In the genomic region with DNA sequence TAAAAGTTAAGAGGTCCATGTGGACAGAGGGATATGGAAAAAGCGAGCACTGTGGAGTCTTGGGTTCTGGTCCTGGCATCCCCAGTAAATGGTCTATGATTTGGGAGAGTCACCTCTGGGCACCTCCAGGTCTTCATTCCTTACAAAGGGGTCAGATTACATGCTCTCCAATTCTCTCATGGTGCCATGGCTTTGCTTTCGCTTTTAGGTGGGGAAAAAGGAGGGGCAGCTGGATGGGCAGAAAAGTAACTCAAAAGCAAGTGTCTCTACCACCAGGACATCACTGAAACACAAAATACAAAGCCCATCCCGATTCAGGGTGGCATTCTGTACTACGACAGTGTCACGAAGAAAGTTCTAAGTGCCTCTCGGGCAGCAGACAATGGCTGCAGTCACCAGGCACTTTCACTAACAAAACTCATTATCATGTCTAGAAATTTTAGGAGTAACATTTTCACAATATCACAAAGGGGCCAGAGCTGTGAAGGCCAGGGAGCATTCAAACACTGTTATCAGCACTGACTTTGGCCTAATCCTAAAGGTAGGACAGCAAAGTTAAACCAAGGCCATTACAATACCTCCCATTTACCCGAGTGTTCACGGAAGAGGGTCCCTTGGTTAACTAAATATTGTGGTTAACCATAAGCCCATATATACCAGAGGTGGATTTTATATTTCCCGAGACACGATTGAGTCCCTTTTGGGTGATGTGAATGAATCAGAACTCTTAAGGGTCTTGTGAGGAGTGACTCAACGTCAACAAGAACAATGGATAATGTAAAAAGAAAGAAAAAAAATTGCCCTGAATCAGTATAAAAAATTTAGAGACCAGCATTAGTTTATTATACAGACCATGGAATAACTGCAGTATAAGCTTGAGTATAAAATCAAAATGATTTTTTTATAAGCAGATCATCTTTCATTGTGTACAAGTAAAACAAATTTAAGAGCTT, we compare ENCODE assay signal across 9 cellular contexts. TPM values are rescaled to one million over a fixed set of nuclear protein-coding genes. Genes with fewer than 3 reads are reported as not detected.
A peak's percentile ranks its signal among the peaks of the same experiment; 100 is the strongest.
DNase-seq lines count a peak whose midpoint lies in the region; ATAC-seq and TF ChIP-seq lines count a peak whose summit lies in the region.
"Had no signal": no experiment of that assay in that cellular context is flagged by ENCODE, and none has a peak within 500 bp of the region (broad histone marks: within the 10 kb centered on the region; RNA-seq: fewer than 3 reads in every experiment).

No MANE protein-coding gene starts in this region.

- peaks cover 62% of the 10 kb centered on the region for H4K20me1 ChIP-seq in DND-41 (ENCODE audit: insufficient read depth, low read length)

- H3K27me3 ChIP-seq in DND-41 (ENCODE audit: insufficient read depth, low read length, poor library complexity) (no peaks in the 10 kb centered on the region), psoas muscle (ENCODE audit: insufficient read depth in 3 of 3, low read length in 2 of 3) (no peaks in the 10 kb centered on the region)

- H3K9ac ChIP-seq in DND-41 (ENCODE audit: low read depth, low read length): peak overlapping the region; percentile 84

- intact Hi-C loops in psoas muscle (cut with DNase I): no loop called here

- H3K4me1 Mint-ChIP-seq in T-helper 17 cell: peaks cover 46% of the 10 kb centered on the region

- H3K36me3 Mint-ChIP-seq in T-helper 17 cell (ENCODE audit: low read depth): no peaks in the 10 kb centered on the region

- peak; percentile 51 for DNase-seq in DND-41
- no peak for DNase-seq in T-helper 17 cell
- peak; percentile 84 for DNase-seq in foreskin melanocyte
- no peak for DNase-seq in psoas muscle
- DNase-seq in EL: no peak
- no peak for DNase-seq in SIG-M5 treated with dmso at 0.1 percent for 504 hours (lab: John Stamatoyannopoulos, UW; ENCODE audit: unreplicated experiment)
- no peak for DNase-seq in NK-92 treated with Interleukin-12 subunit alpha and Interleukin-12 subunit beta, amount 100 ng/mL, for 24 hours (lab: John Stamatoyannopoulos, UW)
- no peak for DNase-seq in occipital lobe (lab: John Stamatoyannopoulos, UW)
- DNase-seq: NCI-H187 had no signal

- TF ChIP-seq CTCF in DND-41 (IDR thresholded peaks at IDR 0.05; ENCODE audit: borderline replicate concordance, extremely low read depth, low read length, poor library complexity, severe bottlenecking) (no peak), psoas muscle (IDR thresholded peaks at IDR 0.05) (no peak)

- 47 to 69% (median 53%) methylated on average over 11 of the region's 11 CpGs for WGBS in psoas muscle, 3 donors

- peak overlapping the region; percentile 36 for H3K4me3 Mint-ChIP-seq in T-helper 17 cell

- H3K27ac ChIP-seq in DND-41 (ENCODE audit: low read length) (peak overlapping the region; percentile 89), psoas muscle (peak overlapping the region; percentile 97)

- H3K4me1 ChIP-seq in DND-41 (ENCODE audit: insufficient read depth, low read length): peaks cover 78% of the 10 kb centered on the region
- H3K4me1 ChIP-seq in psoas muscle: peaks cover 47% of the 10 kb centered on the region

- H3K79me2 ChIP-seq in DND-41 (ENCODE audit: insufficient read depth, low read length): peaks cover 79% of the 10 kb centered on the region

- peak overlapping the region; percentile 37 for H3K27ac Mint-ChIP-seq in T-helper 17 cell

- H2AFZ ChIP-seq in DND-41 (ENCODE audit: low read depth, low read length): no peak overlapping the region

- H3K36me3 ChIP-seq in DND-41 (ENCODE audit: insufficient read depth, low read length) (peaks cover 11% of the 10 kb centered on the region), psoas muscle (ENCODE audit: insufficient read depth in 1 of 2, low read depth in 1 of 2) (no peaks in the 10 kb centered on the region)

- ATAC-seq in DND-41 (ENCODE audit: insufficient read depth, low read depth) (peak; percentile 10; the same call in 2 of the 3 replicates), T-helper 17 cell (no peak), psoas muscle (no peak)

- H3K9me3 ChIP-seq in DND-41 (ENCODE audit: insufficient read depth, low read length, severe bottlenecking) (no peaks in the 10 kb centered on the region), T-helper 17 cell (ENCODE audit: control insufficient read depth, low read length, poor library complexity, severe bottlenecking) (no peaks in the 10 kb centered on the region), psoas muscle (no peaks in the 10 kb centered on the region)

- peak overlapping the region; percentile 77 for H3K4me2 ChIP-seq in DND-41 (ENCODE audit: insufficient read depth, low read length)

- H3K27me3 Mint-ChIP-seq in T-helper 17 cell: no peaks in the 10 kb centered on the region

- H3K4me3 ChIP-seq in DND-41 (ENCODE audit: low read depth in 1 of 2, low read length in 2 of 2): peak overlapping the region; percentile 69 to 86; a peak in 3 of 4 replicates
- H3K4me3 ChIP-seq in psoas muscle: peak overlapping the region; percentile 82

RNA-seq across cellular contexts. Expression of gene PSAP, which starts 2.5 kb away (rescaled TPM):
- total RNA-seq in T-helper 17 cell: 100 to 1,000 TPM; 225 to 235 TPM
- total RNA-seq in psoas muscle: 1,000 to 10,000 TPM in 3 of 4 donors, 100 to 1,000 TPM in 1; 885 to 1,725 (median 1,143) TPM
- 1,000 to 10,000 TPM in 1 of 3 donors, 100 to 1,000 TPM in 2; 634 to 1,049 (median 695) TPM for polyA plus RNA-seq in psoas muscle
- 385 TPM for total RNA-seq in occipital lobe

Comparison
In these comparisons a context has a peak if more than half of its experiments do, and no peak if none do; other contexts are left out.
1. DNase-seq: peak in DND-41 (single experiment) and foreskin melanocyte (single experiment); none in T-helper 17 cell (0 of 3), psoas muscle (0 of 2), EL (single experiment), SIG-M5 treated with dmso at 0.1 percent for 504 hours (single experiment), NK-92 treated with Interleukin-12 subunit alpha and Interleukin-12 subunit beta, amount 100 ng/mL, for 24 hours (single experiment) and occipital lobe (single experiment).